ENCODE assay signal across 23 cellular contexts in the genomic region with DNA sequence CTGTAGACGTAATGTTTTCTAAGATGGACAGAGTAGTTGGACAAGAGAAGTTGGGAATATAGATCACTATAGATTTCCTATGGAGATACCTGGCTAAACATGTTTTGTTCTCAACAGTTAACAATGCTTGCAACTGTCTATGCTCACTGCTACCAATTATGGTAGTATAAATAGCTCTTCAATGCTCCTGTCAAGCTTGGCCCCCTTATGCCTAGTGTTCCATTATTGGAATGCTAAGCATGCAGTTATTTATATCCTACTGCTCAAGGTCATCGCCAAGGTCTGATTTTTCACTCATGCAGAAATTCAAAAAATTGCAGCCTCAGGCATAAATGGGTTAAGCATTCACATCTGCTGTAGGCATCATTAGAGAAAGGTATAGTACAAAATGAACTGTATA.
"Had no signal": no experiment of that assay in that cellular context is flagged by ENCODE, and none has a peak within 500 bp of the region (broad histone marks: within the 10 kb centered on the region; RNA-seq: fewer than 3 reads in every experiment).

No MANE protein-coding gene starts in this region.

- H3K9me3 ChIP-seq: pancreas, psoas muscle, testis, uterus had no signal

- H3K27ac ChIP-seq: pancreas, psoas muscle, testis, uterus, WERI-Rb-1 had no signal

- H3K4me3 ChIP-seq: pancreas, psoas muscle, smooth muscle cell, testis, uterus had no signal

- H3K4me2 ChIP-seq: smooth muscle cell had no signal

- H3K4me1 Mint-ChIP-seq: stimulated activated naive B cell treated with anti-CD40 and anti-IgM and Interleukin-4, amounts not matched to agents 10 μg/mL and 1 μg/mL and 100 μg/mL, for 72 hours had no signal

- DNase-seq: activated CD8-positive, alpha-beta memory T cell treated with anti-CD3 and anti-CD28 coated beads for 24 hours; activated CD8-positive, alpha-beta memory T cell treated with anti-CD3 and anti-CD28 coated beads, Interleukin-2, amount 50 U/mL, for 4 hours; activated T-cell treated with anti-CD3 and anti-CD28 coated beads, Interleukin-2, amount 50 U/mL, for 24 hours; effector CD4-positive, alpha-beta T cell; kidney; pancreas; psoas muscle; stimulated activated CD4-positive, alpha-beta T cell treated with anti-CD3 and anti-CD28 coated beads, Interleukin-15, amount 100 ng/mL, for 24 hours; stimulated activated CD4-positive, alpha-beta T cell treated with anti-CD3 and anti-CD28 coated beads, Interleukin-2, amount 100 ng/mL, for 48 hours; stimulated activated CD8-positive, alpha-beta memory T cell treated with anti-CD3 and anti-CD28 coated beads, Interleukin-4, amount 100 ng/mL, for 48 hours; stimulated activated naive B cell treated with anti-CD40 and anti-IgM and Interleukin-4, amounts not matched to agents 10 μg/mL and 1 μg/mL and 100 μg/mL, for 72 hours; T-cell; testis; trophoblast cell; uterus; WERI-Rb-1 had no signal

- H3K27ac Mint-ChIP-seq: activated naive CD4-positive, alpha-beta T cell treated with anti-CD3 and anti-CD28 coated beads, Interleukin-2, amount 50 U/mL, for 72 hours; activated T-cell treated with anti-CD3 and anti-CD28 coated beads, Interleukin-2, amount 50 U/mL, for 24 hours; activated T-helper 17 cell treated with anti-CD3 and anti-CD28 coated beads, Interleukin-2, amount 50 U/mL, for 72 hours; dendritic cell treated with granulocyte-macrophage colony-stimulating factor and Interleukin-4, amounts not matched to agents 40 ng/mL and 50 ng/mL, for 4 days; stimulated activated naive B cell treated with anti-CD40 and anti-IgM and Interleukin-4, amounts not matched to agents 10 μg/mL and 1 μg/mL and 100 μg/mL, for 72 hours had no signal

- H3K36me3 ChIP-seq: pancreas, uterus, WERI-Rb-1 had no signal

- H3K27me3 Mint-ChIP-seq: activated T-cell treated with anti-CD3 and anti-CD28 coated beads, Interleukin-2, amount 50 U/mL, for 24 hours; activated T-helper 17 cell treated with anti-CD3 and anti-CD28 coated beads, Interleukin-2, amount 50 U/mL, for 72 hours; dendritic cell treated with granulocyte-macrophage colony-stimulating factor and Interleukin-4, amounts not matched to agents 40 ng/mL and 50 ng/mL, for 4 days; stimulated activated naive B cell treated with anti-CD40 and anti-IgM and Interleukin-4, amounts not matched to agents 10 μg/mL and 1 μg/mL and 100 μg/mL, for 72 hours; T-cell had no signal

- H3K36me3 Mint-ChIP-seq: stimulated activated naive B cell treated with anti-CD40 and anti-IgM and Interleukin-4, amounts not matched to agents 10 μg/mL and 1 μg/mL and 100 μg/mL, for 72 hours had no signal

- H3K4me3 Mint-ChIP-seq: activated T-cell treated with anti-CD3 and anti-CD28 coated beads, Interleukin-2, amount 50 U/mL, for 24 hours; activated T-helper 17 cell treated with anti-CD3 and anti-CD28 coated beads, Interleukin-2, amount 50 U/mL, for 72 hours; dendritic cell treated with granulocyte-macrophage colony-stimulating factor and Interleukin-4, amounts not matched to agents 40 ng/mL and 50 ng/mL, for 4 days; nephron; stimulated activated naive B cell treated with anti-CD40 and anti-IgM and Interleukin-4, amounts not matched to agents 10 μg/mL and 1 μg/mL and 100 μg/mL, for 72 hours; T-cell had no signal

- H3K27me3 ChIP-seq: pancreas, testis, uterus had no signal

- H3K4me1 ChIP-seq: uterus had no signal

- H3K9me3 Mint-ChIP-seq: activated naive CD4-positive, alpha-beta T cell treated with anti-CD3 and anti-CD28 coated beads, Interleukin-2, amount 50 U/mL, for 72 hours; activated T-cell treated with anti-CD3 and anti-CD28 coated beads, Interleukin-2, amount 50 U/mL, for 24 hours; activated T-helper 17 cell treated with anti-CD3 and anti-CD28 coated beads, Interleukin-2, amount 50 U/mL, for 72 hours; dendritic cell treated with granulocyte-macrophage colony-stimulating factor and Interleukin-4, amounts not matched to agents 40 ng/mL and 50 ng/mL, for 4 days; nephron; stimulated activated naive B cell treated with anti-CD40 and anti-IgM and Interleukin-4, amounts not matched to agents 10 μg/mL and 1 μg/mL and 100 μg/mL, for 72 hours; T-cell had no signal

- ATAC-seq: activated naive CD4-positive, alpha-beta T cell treated with anti-CD3 and anti-CD28 coated beads, Interleukin-2, amount 50 U/mL, for 72 hours; activated T-helper 17 cell treated with anti-CD3 and anti-CD28 coated beads, Interleukin-2, amount 50 U/mL, for 72 hours; left lobe of liver; pancreas; psoas muscle; sciatic nerve; stimulated activated naive B cell treated with anti-CD40 and anti-IgM and Interleukin-4, amounts not matched to agents 10 μg/mL and 1 μg/mL and 100 μg/mL, for 72 hours; T-cell had no signal
